Comparison of ENCODE assay signal across 8 cellular contexts in genomic region chr14:101760138-101761011, GRCh38. TPM values are rescaled to one million over a fixed set of nuclear protein-coding genes. Genes with fewer than 3 reads are reported as not detected.
DNase-seq lines count a peak whose midpoint lies in the region; ATAC-seq, FAIRE-seq and TF ChIP-seq lines count a peak whose summit lies in the region.

No MANE protein-coding gene starts in this region.

- TF ChIP-seq CTCF in Calu3 (IDR thresholded peaks at IDR 0.05; ENCODE audit: unreplicated experiment) (no peak), esophagus muscularis mucosa (IDR thresholded peaks at IDR 0.05) (no peak)

- no peak for FAIRE-seq in RCC 7860 (lab: Jason Lieb, UNC)

- TF ChIP-seq EP300 in esophagus muscularis mucosa (IDR thresholded peaks at IDR 0.05) = no peak

- CTCF ChIA-PET in Calu3 (lab: Charles Lee) = interaction anchor here (0.5 to 1.5 kb wide), 13 partner anchors 9 to 1005 kb away, joined by 3 to 10 read pairs (median 4); no protein-coding TSS in a partner anchor

- H3K27me3 Mint-ChIP-seq in Calu3 (ENCODE audit: unreplicated experiment) = peaks cover 43% of the 10 kb centered on the region

- peaks cover 0 to 14% (median 6%) of the 10 kb centered on the region in 4 donors for H3K36me3 ChIP-seq in esophagus muscularis mucosa
- H3K36me3 ChIP-seq in muscle layer of duodenum (ENCODE audit: control insufficient read depth in 1 of 2, insufficient read depth in 2 of 2, low read length in 2 of 2) = no peaks in the 10 kb centered on the region

- peak; percentile 96 for DNase-seq in Calu3
- DNase-seq in LHCN-M2 (ENCODE audit: low read depth) = peak; percentile 94
- DNase-seq in RCC 7860 (ENCODE audit: low spot score) = peak; percentile 78
- peak; percentile 96 for DNase-seq in activated T-helper 1 cell treated with Interleukin-2 at 50 U/mL for 16 hours (ENCODE audit: low read depth)
- peak; percentile 100 for DNase-seq in esophagus muscularis mucosa (ENCODE audit: extremely low spot score)
- peak; percentile 90 to 95 for DNase-seq in stimulated activated CD8-positive, alpha-beta memory T cell treated with anti-CD3 and anti-CD28 coated beads, Interleukin-4, amount 100 ng/mL, for 4 hours (ENCODE audit: low read depth in 2 of 2, low spot score in 1 of 2)

- 5% methylated on average over 33 of the region's 63 CpGs for WGBS in esophagus muscularis mucosa

- H3K4me3 Mint-ChIP-seq in Calu3 (ENCODE audit: low read depth, unreplicated experiment) = peak overlapping the region; percentile 78

- peaks cover 32% of the 10 kb centered on the region for H3K36me3 Mint-ChIP-seq in Calu3 (ENCODE audit: insufficient read depth, unreplicated experiment)

- H3K27me3 ChIP-seq in esophagus muscularis mucosa (peaks cover 0 to 6% (median 0%) of the 10 kb centered on the region in 4 donors), muscle layer of duodenum (ENCODE audit: low read depth, low read length) (no peaks in the 10 kb centered on the region)

- BruUV-seq in Calu3 (replicated peaks; lab: Mats Ljungman, UMichigan) = no TSS peak

- peak overlapping the region; percentile 82 to 99 (median 92) for H3K4me3 ChIP-seq in esophagus muscularis mucosa
- H3K4me3 ChIP-seq in muscle layer of duodenum (ENCODE audit: low read depth in 1 of 2, low read length in 2 of 2) = peak overlapping the region; percentile 56 to 93

- no peaks in the 10 kb centered on the region for H3K9me3 ChIP-seq in esophagus muscularis mucosa
- H3K9me3 ChIP-seq in muscle layer of duodenum (ENCODE audit: control insufficient read depth in 1 of 2, low read length in 2 of 2) = no peaks in the 10 kb centered on the region

- H3K9me3 Mint-ChIP-seq in Calu3 (ENCODE audit: low read depth, unreplicated experiment) = peaks cover 3% of the 10 kb centered on the region

- ATAC-seq in GM21786 (IDR thresholded peaks at IDR 0.05; ENCODE audit: unreplicated experiment) = peak; percentile 46

- H3K27ac ChIP-seq in esophagus muscularis mucosa (replicated peaks in 1 of 4) (peak overlapping the region; percentile 81 to 99 (median 96)), muscle layer of duodenum (ENCODE audit: low read length) (no peak overlapping the region)

- no peak for TF ChIP-seq POLR2A in esophagus muscularis mucosa (IDR thresholded peaks at IDR 0.05; ENCODE audit: low read depth)

- no peak overlapping the region for H3K27ac Mint-ChIP-seq in Calu3 (ENCODE audit: unreplicated experiment)

- H3K4me1 ChIP-seq in esophagus muscularis mucosa (peaks cover 18 to 39% (median 35%) of the 10 kb centered on the region in 4 donors), muscle layer of duodenum (ENCODE audit: control insufficient read depth in 1 of 2, insufficient read depth in 2 of 2, low read length in 2 of 2) (peaks cover 0 to 9% of the 10 kb centered on the region in 2 donors)

- intact Hi-C loops in Calu3 (cut with micrococcal nuclease; ENCODE audit: unreplicated experiment) (no loop called here), esophagus muscularis mucosa (cut with DNase I) (loop anchor here (10.0 kb wide), 2 partner anchors 184 to 334 kb away; no protein-coding TSS in a partner anchor)

- H3K4me1 Mint-ChIP-seq in Calu3 (ENCODE audit: low read depth, unreplicated experiment) = peaks cover 7% of the 10 kb centered on the region

RNA-seq across cellular contexts. Expression of gene PPP2R5C, which starts 1.1 kb away (rescaled TPM):
- total RNA-seq in Calu3 (2022) (108 and 120 TPM in 2 replicates), LHCN-M2 (2014; rRNA removed) (78.0 and 86.3 TPM in 2 replicates), esophagus muscularis mucosa (100 to 1,000 TPM; 103 to 142 (median 131) TPM)
- 49.6 TPM for polyA plus RNA-seq in LHCN-M2 (2012)
